ENCODE assay signal across 20 cellular contexts in the genomic region with DNA sequence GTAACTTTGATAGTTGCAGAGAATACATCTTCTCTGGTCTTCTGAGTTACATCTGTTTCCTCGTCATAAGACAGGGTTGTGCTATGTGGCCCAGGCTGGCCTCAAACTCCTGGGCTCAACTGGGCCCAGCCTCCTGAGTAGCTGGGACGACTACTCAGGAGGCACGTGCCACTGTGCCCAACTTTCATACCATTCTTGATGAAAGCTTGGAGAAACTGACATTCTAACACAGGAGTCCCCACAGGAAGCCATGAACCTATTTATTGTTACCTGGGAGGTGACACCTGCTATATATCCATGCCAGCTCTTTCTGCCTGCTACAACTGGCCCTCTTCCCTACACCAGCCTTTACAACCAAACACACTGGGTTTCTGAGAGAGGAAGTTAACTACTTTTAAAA. TPM values are rescaled to one million over a fixed set of nuclear protein-coding genes. Genes with fewer than 3 reads are reported as not detected.
A peak's percentile ranks its signal among the peaks of the same experiment; 100 is the strongest.
DNase-seq lines count a peak whose midpoint lies in the region; ATAC-seq, FAIRE-seq and TF ChIP-seq lines count a peak whose summit lies in the region.
"Had no signal": no experiment of that assay in that cellular context is flagged by ENCODE, and none has a peak within 500 bp of the region (broad histone marks: within the 10 kb centered on the region; RNA-seq: fewer than 3 reads in every experiment).

No MANE protein-coding gene starts in this region.

- dilution Hi-C loops in keratinocyte (cut with MboI; ENCODE audit: extremely low pct_ligation_motif_present, low sequenced_read_pairs), result no loop called here

- H3K27me3 ChIP-seq in BLaER1 (no peaks in the 10 kb centered on the region), keratinocyte (ENCODE audit: control insufficient read depth, extremely low read depth, insufficient read depth, low read length) (no peaks in the 10 kb centered on the region)
- H3K27me3 ChIP-seq: BE2C, ovary, right lobe of liver had no signal

- no peak for TF ChIP-seq CTCF in keratinocyte (optimal IDR thresholded peaks at IDR 0.05 in 1 of 3, IDR thresholded peaks at IDR 0.05 in 1 of 3, conservative IDR thresholded peaks at IDR 0.05 in 1 of 3; ENCODE audit: extremely low read depth in 1 of 3, insufficient read depth in 2 of 3, low read length in 3 of 3)

- FAIRE-seq in keratinocyte (lab: Jason Lieb, UNC), result no peak
- FAIRE-seq: colon had no signal

- H3K4me3 ChIP-seq in BLaER1, result 0 out of 2 replicates have a peak overlapping the region, but pooled peaks have one; percentile 11
- H3K4me3 ChIP-seq in keratinocyte (ENCODE audit: control insufficient read depth in 2 of 3, extremely low read depth in 1 of 3, insufficient read depth in 2 of 3, low read depth in 1 of 3, low read length in 3 of 3), result no peak overlapping the region
- H3K4me3 ChIP-seq: lung, ovary, right lobe of liver had no signal

- peak overlapping the region; percentile 85 for H3K4me2 ChIP-seq in BLaER1
- H3K4me2 ChIP-seq in keratinocyte (ENCODE audit: control insufficient read depth, extremely low read depth, insufficient read depth, low read depth, low read length), result no peak overlapping the region
- H3K4me2 ChIP-seq: SK-N-SH had no signal

- peaks cover 39% of the 10 kb centered on the region for H3K36me3 ChIP-seq in BLaER1
- no peaks in the 10 kb centered on the region for H3K36me3 ChIP-seq in keratinocyte (ENCODE audit: control insufficient read depth in 2 of 2, extremely low read depth in 1 of 2, insufficient read depth in 2 of 2, low read length in 2 of 2)
- H3K36me3 ChIP-seq: BE2C, ovary had no signal

- ATAC-seq in GM19438 (IDR thresholded peaks at IDR 0.05; ENCODE audit: low read depth, unreplicated experiment) (peak; percentile 38), HG02981 (IDR thresholded peaks at IDR 0.05; ENCODE audit: unreplicated experiment) (no peak)
- ATAC-seq: activated CD4-positive, CD25-positive, alpha-beta regulatory T cell treated with anti-CD3 and anti-CD28 coated beads, Interleukin-2, amount 50 U/mL, for 24 hours; activated T-cell treated with anti-CD3 and anti-CD28 coated beads, Interleukin-2, amount 50 U/mL, for 72 hours; right lobe of liver had no signal

- H3K27ac ChIP-seq in BLaER1 (peak overlapping the region; percentile 84), keratinocyte (ENCODE audit: control insufficient read depth, insufficient read depth, low read length) (peak overlapping the region; percentile 86)
- H3K27ac ChIP-seq: ovary, right lobe of liver had no signal

- H3K79me2 ChIP-seq in keratinocyte (ENCODE audit: control insufficient read depth, insufficient read depth, low read length), result peaks cover 19% of the 10 kb centered on the region

- H3K9me1 ChIP-seq in keratinocyte (ENCODE audit: control insufficient read depth, extremely low read depth, insufficient read depth, low read length), result no peaks in the 10 kb centered on the region

- DNase-seq in NAMALWA (ENCODE audit: low spot score) (peak; percentile 72), keratinocyte (ENCODE audit: low read depth, low spot score) (no peak), NOMO-1 treated with DMSO at 0.1 percent for 48 hours (lab: John Stamatoyannopoulos, UW; ENCODE audit: unreplicated experiment) (no peak)
- no peak for DNase-seq in activated naive CD4-positive, alpha-beta T cell treated with anti-CD3 and anti-CD28 coated beads, Interleukin-2, amount 50 U/mL, for 16 hours
- DNase-seq in activated CD4-positive, alpha-beta T cell treated with anti-CD3 and anti-CD28 coated beads, Interleukin-2, amount 50 U/mL, for 4 hours, result no peak
- DNase-seq: activated CD8-positive, alpha-beta memory T cell treated with anti-CD3 and anti-CD28 coated beads for 24 hours; activated T-cell treated with anti-CD3 and anti-CD28 coated beads, Interleukin-2, amount 50 U/mL, for 72 hours; BE2C; NCI-H1436; NCI-H2171 treated with DMSO at 0.1 percent for 48 hours; ovary; right lobe of liver; stimulated activated naive CD4-positive, alpha-beta T cell treated with Interleukin-2 at 50 U/mL for 16 hours had no signal

- H3K9me3 ChIP-seq in BLaER1, result no peaks in the 10 kb centered on the region
- H3K9me3 ChIP-seq in keratinocyte (ENCODE audit: control insufficient read depth, low read depth, low read length), result no peaks in the 10 kb centered on the region
- H3K9me3 ChIP-seq: BE2C, ovary, right lobe of liver, SK-N-SH had no signal

- H3K9ac ChIP-seq in BLaER1 (peak overlapping the region; percentile 62; the same call in 1 of the 2 replicates), keratinocyte (ENCODE audit: control insufficient read depth, extremely low read depth, insufficient read depth, low read length) (no peak overlapping the region)
- H3K9ac ChIP-seq: SK-N-SH had no signal

- no peak overlapping the region for H2AFZ ChIP-seq in keratinocyte (ENCODE audit: control insufficient read depth, low read length)

- H3K4me1 ChIP-seq in BLaER1, result peaks cover 99% of the 10 kb centered on the region
- H3K4me1 ChIP-seq in keratinocyte (ENCODE audit: control insufficient read depth, extremely low read depth, insufficient read depth, low read length), result peaks cover 30% of the 10 kb centered on the region
- H3K4me1 ChIP-seq: right lobe of liver had no signal

- H4K20me1 ChIP-seq in BLaER1 (no peaks in the 10 kb centered on the region), keratinocyte (ENCODE audit: control insufficient read depth, extremely low read depth, insufficient read depth, low read length) (no peaks in the 10 kb centered on the region)

RNA-seq across cellular contexts. Expression of a gene that starts 19.1 kb away (rescaled TPM):
- 7.6 to 10.9 TPM (median 7.9 TPM) in 3 replicates for polyA plus RNA-seq in keratinocyte
- 19.0 TPM for polyA plus RNA-seq in keratinocyte (2011; ENCODE audit: low read depth)
- 3.2 and 6.1 TPM in 2 replicates for polyA plus RNA-seq in keratinocyte (2011; cell fraction: cytosol; rRNA removed)
- 21.4 and 23.0 TPM in 2 replicates for polyA plus RNA-seq in keratinocyte (2011; cell fraction: nucleus; rRNA removed)
- polyA plus RNA-seq in keratinocyte (2012; ENCODE audit: low replicate concordance), result 7.3 and 9.8 TPM in 2 replicates
- 4.4 to 28.7 TPM (median 8.4 TPM) in 3 replicates for polyA minus RNA-seq in keratinocyte
- polyA minus RNA-seq in keratinocyte (2011; cell fraction: cytosol; rRNA and poly(A)+ RNA removed), result 6.7 TPM
- polyA minus RNA-seq in keratinocyte (2011; cell fraction: nucleus; rRNA and poly(A)+ RNA removed), result 17.5 and 33.3 TPM in 2 replicates
